Comparison of ENCODE assay signal across 10 cellular contexts in genomic region chr2:158507141-158507540, GRCh38. TPM values are rescaled to one million over a fixed set of nuclear protein-coding genes. Genes with fewer than 3 reads are reported as not detected.
DNase-seq lines count a peak whose midpoint lies in the region; ATAC-seq, FAIRE-seq and TF ChIP-seq lines count a peak whose summit lies in the region.
"Had no signal": no experiment of that assay in that cellular context is flagged by ENCODE, and none has a peak within 500 bp of the region (broad histone marks: within the 10 kb centered on the region; RNA-seq: fewer than 3 reads in every experiment).

No MANE protein-coding gene starts in this region.

- no peak for TF ChIP-seq RAD21 in SK-N-SH (IDR thresholded peaks at IDR 0.05; ENCODE audit: low read length)

- H3K9ac ChIP-seq in PC-3 (ENCODE audit: low read length) = no peak overlapping the region
- H3K9ac ChIP-seq in SK-N-SH = no peak overlapping the region

- no TSS peak for BruUV-seq in PC-3 (replicated peaks; lab: Mats Ljungman, UMichigan)

- H4K20me1 ChIP-seq in PC-3 (ENCODE audit: low read length) (no peaks in the 10 kb centered on the region), SK-N-SH (ENCODE audit: insufficient read depth) (no peaks in the 10 kb centered on the region)

- no peak for TF ChIP-seq CTCF in PC-3 (conservative IDR thresholded peaks at IDR 0.05; ENCODE audit: low read depth, low read length)
- no peak for TF ChIP-seq CTCF in SK-N-SH (IDR thresholded peaks at IDR 0.05)

- intact Hi-C loops in PC-3 (cut with micrococcal nuclease) = no loop called here

- DNase-seq in DMS 273 treated with DMSO at 0.1 percent for 48 hours (lab: John Stamatoyannopoulos, UW) = peak; percentile 85
- no peak for DNase-seq in GM18507 (ENCODE audit: extremely low spot score, insufficient read length, low read depth)
- peak; percentile 62 to 89 for DNase-seq in SJCRH30
- no peak for DNase-seq in NCI-H1694 treated with DMSO at 0.1 percent for 48 hours (lab: John Stamatoyannopoulos, UW)
- no peak for DNase-seq in PC-3
- DNase-seq in SK-N-SH = no peak
- DNase-seq in Kasumi-1 (lab: John Stamatoyannopoulos, UW) = no peak
- DNase-seq: OCI-M1; stimulated activated CD4-positive, alpha-beta T cell treated with anti-CD3 and anti-CD28 coated beads, Interleukin-15, amount 100 ng/mL, for 24 hours had no signal

- H3K4me3 ChIP-seq in SJCRH30 (no peak overlapping the region), PC-3 (ENCODE audit: low read length) (no peak overlapping the region), SK-N-SH (ENCODE audit: low read depth in 2 of 2, low read length in 1 of 2) (no peak overlapping the region)

- TF ChIP-seq EP300 in SK-N-SH (IDR thresholded peaks at IDR 0.05; ENCODE audit: borderline replicate concordance in 1 of 2, low read depth in 1 of 2, low read length in 1 of 2) = no peak

- POLR2A ChIA-PET in PC-3 (lab: Charles Lee; ENCODE audit: unreplicated experiment) = no interaction called here
- POLR2A ChIA-PET in SK-N-SH (lab: Yijun Ruan, JAX) = interaction anchor here (0.6 kb wide), 1 partner anchor 23 kb away, joined by 4 read pairs; no protein-coding TSS in a partner anchor

- ATAC-seq in HG02852 (IDR thresholded peaks at IDR 0.05; ENCODE audit: unreplicated experiment) (peak; percentile 63), PC-3 (no peak)

- H3K9me3 ChIP-seq in SJCRH30 (replicated peaks) = no peaks in the 10 kb centered on the region
- H3K9me3 ChIP-seq in PC-3 (ENCODE audit: low read length) = no peaks in the 10 kb centered on the region
- no peaks in the 10 kb centered on the region for H3K9me3 ChIP-seq in SK-N-SH

- no peaks in the 10 kb centered on the region for H3K9me2 ChIP-seq in PC-3 (replicated peaks; ENCODE audit: low read length)
- H3K9me2 ChIP-seq in SK-N-SH = no peaks in the 10 kb centered on the region

- FAIRE-seq in GM18507 (lab: Jason Lieb, UNC) = peak; percentile 12

- H3K79me2 ChIP-seq in PC-3 (ENCODE audit: low read length) (peaks cover 21% of the 10 kb centered on the region), SK-N-SH (ENCODE audit: insufficient read depth) (peaks cover 39% of the 10 kb centered on the region; the same call in 1 of the 2 replicates)

- H3F3A ChIP-seq in PC-3 (ENCODE audit: low read length, unreplicated experiment) = no peaks in the 10 kb centered on the region
- H3F3A ChIP-seq in SK-N-SH (replicated peaks; ENCODE audit: insufficient read depth) = peaks cover 21% of the 10 kb centered on the region

- no peaks in the 10 kb centered on the region for H3K27me3 ChIP-seq in SJCRH30
- no peaks in the 10 kb centered on the region for H3K27me3 ChIP-seq in PC-3 (ENCODE audit: low read length)
- H3K27me3 ChIP-seq in SK-N-SH (ENCODE audit: insufficient read depth) = no peaks in the 10 kb centered on the region

- H3K27ac ChIP-seq in SJCRH30 (peak overlapping the region; percentile 83), PC-3 (ENCODE audit: low read length) (no peak overlapping the region), SK-N-SH (ENCODE audit: low read depth in 2 of 2, low read length in 1 of 2) (no peak overlapping the region)

- H2AFZ ChIP-seq in PC-3 (ENCODE audit: low read length) = no peak overlapping the region
- no peak overlapping the region for H2AFZ ChIP-seq in SK-N-SH (ENCODE audit: low read depth)

- H3K36me3 ChIP-seq in SJCRH30 (no peaks in the 10 kb centered on the region), PC-3 (ENCODE audit: low read depth, low read length) (no peaks in the 10 kb centered on the region), SK-N-SH (replicated peaks in 1 of 2; ENCODE audit: control insufficient read depth in 1 of 2, insufficient read depth in 2 of 2, low read length in 1 of 2) (no peaks in the 10 kb centered on the region)

- H3K4me2 ChIP-seq in PC-3 (ENCODE audit: low read length) (no peak overlapping the region), SK-N-SH (no peak overlapping the region)

- CTCF ChIA-PET in PC-3 (lab: Charles Lee) (no interaction called here), SK-N-SH (lab: Yijun Ruan, JAX) (no interaction called here)

- WGBS in SK-N-SH (ENCODE audit: low lambda C conversion rate) = 93% methylated on average over 4 of the region's 4 CpGs

- H3K4me1 ChIP-seq in SJCRH30 (peaks cover 75% of the 10 kb centered on the region), PC-3 (ENCODE audit: insufficient read depth, low read length) (peaks cover 15% of the 10 kb centered on the region; the same call in 1 of the 2 replicates), SK-N-SH (ENCODE audit: control insufficient read depth in 1 of 2, insufficient read depth in 2 of 2, low read depth in 1 of 2, low read length in 1 of 2) (peaks cover 2 to 19% of the 10 kb centered on the region in 2 experiments; a peak in 3 of 4 replicates)

TF ChIP-seq in SK-N-SH, 30 proteins besides CTCF, POLR2A, EP300 and RAD21:
- TF ChIP-seq TEAD4 (IDR thresholded peaks at IDR 0.05; ENCODE audit: borderline replicate concordance, insufficient read depth) (no peak), TCF12 (IDR thresholded peaks at IDR 0.05) (no peak), MXI1 (IDR thresholded peaks at IDR 0.05; ENCODE audit: low read depth, low read length) (no peak), JUND (IDR thresholded peaks at IDR 0.05) (no peak)
TF ChIP-seq in SK-N-SH: peak in this region for 0.

RNA-seq across cellular contexts. Expression of gene PKP4, which starts 50.4 kb away (rescaled TPM):
- total RNA-seq in SJCRH30 (2014; rRNA removed; shearing (Covaris generic)) = 58.1 and 62.8 TPM in 2 replicates
- total RNA-seq in PC-3 (2014; rRNA removed) = 40.1 and 44.2 TPM in 2 replicates
- 10.9 and 13.8 TPM in 2 replicates for polyA plus RNA-seq in SK-N-SH (2012; rRNA removed)
- 8.1 and 9.4 TPM in 2 replicates for polyA plus RNA-seq in SK-N-SH (2012; cell fraction: cytosol; rRNA removed)
- 25.1 and 36.3 TPM in 2 replicates for polyA plus RNA-seq in SK-N-SH (2012; cell fraction: nucleus; rRNA removed)

RNA-seq across cellular contexts. Expression of gene CCDC148, which starts 50.6 kb away (rescaled TPM):
- total RNA-seq in SJCRH30 (2014; rRNA removed; shearing (Covaris generic)) = 0.49 and 0.53 TPM in 2 replicates
- 0.11 and 0.46 TPM in 2 replicates for total RNA-seq in PC-3 (2014; rRNA removed)
- 0.18 TPM in 1 of 2 replicates, not detected in the other for polyA plus RNA-seq in SK-N-SH (2012; rRNA removed)
- polyA plus RNA-seq in SK-N-SH (2012; cell fraction: cytosol; rRNA removed) = 0.14 and 0.21 TPM in 2 replicates
- 0.08 and 0.46 TPM in 2 replicates for polyA plus RNA-seq in SK-N-SH (2012; cell fraction: nucleus; rRNA removed)

Comparison
In these comparisons a context has a peak if more than half of its experiments do, and no peak if none do; other contexts are left out.
1. DNase-seq: peak in DMS 273 treated with DMSO at 0.1 percent for 48 hours (single experiment) and SJCRH30 (2 of 2); none in GM18507 (single experiment), NCI-H1694 treated with DMSO at 0.1 percent for 48 hours (single experiment), PC-3 (single experiment), SK-N-SH (single experiment) and Kasumi-1 (0 of 2).